Comparison of ENCODE assay signal across 25 cellular contexts in genomic region chr2:237797253-237797652, GRCh38. TPM values are rescaled to one million over a fixed set of nuclear protein-coding genes. Genes with fewer than 3 reads are reported as not detected.
DNase-seq lines count a peak whose midpoint lies in the region; ATAC-seq, FAIRE-seq and TF ChIP-seq lines count a peak whose summit lies in the region.
"Had no signal": no experiment of that assay in that cellular context is flagged by ENCODE, and none has a peak within 500 bp of the region (broad histone marks: within the 10 kb centered on the region; RNA-seq: fewer than 3 reads in every experiment).

No MANE protein-coding gene starts in this region.

- H3K4me1 ChIP-seq in HepG2 (ENCODE audit: insufficient read depth, low read length) (peaks cover 8% of the 10 kb centered on the region), right lobe of liver (no peaks in the 10 kb centered on the region), GM12878 (ENCODE audit: control insufficient read depth, insufficient read depth, low read length) (no peaks in the 10 kb centered on the region), esophagus muscularis mucosa (no peaks in the 10 kb centered on the region)
- H3K4me1 ChIP-seq: BE2C, BLaER1 had no signal

- H3K27me3 ChIP-seq in HepG2 (ENCODE audit: control insufficient read depth in 1 of 2, insufficient read depth in 2 of 2, low read length in 2 of 2) (peaks cover 0 to 3% of the 10 kb centered on the region in 2 experiments; a peak in 1 of 5 replicates), right lobe of liver (no peaks in the 10 kb centered on the region), GM12878 (replicated peaks in 1 of 2; ENCODE audit: control insufficient read depth in 2 of 2, insufficient read depth in 2 of 2, low read length in 1 of 2) (no peaks in the 10 kb centered on the region), esophagus muscularis mucosa (peaks cover 0 to 11% (median 0%) of the 10 kb centered on the region in 4 donors)
- H3K27me3 ChIP-seq: BE2C, BLaER1 had no signal

- BruUV-seq in HepG2 (replicated peaks; lab: Mats Ljungman, UMichigan), result no TSS peak
- BruUV-seq in GM12878 (replicated peaks; lab: Mats Ljungman, UMichigan), result no TSS peak

- WGBS in HepG2 (ENCODE audit: low lambda C conversion rate), result 67% methylated on average over 3 of the region's 3 CpGs
- 95% methylated on average over 3 of the region's 3 CpGs for WGBS in right lobe of liver (ENCODE audit: insufficient coverage, low coverage, low lambda C conversion rate, missing lambda C conversion rate)
- WGBS in GM12878 (ENCODE audit: insufficient coverage, insufficient replicate concordance, low lambda C conversion rate, missing lambda C conversion rate), result 98% methylated on average over 3 of the region's 3 CpGs
- WGBS in esophagus muscularis mucosa, result 93% methylated on average over 3 of the region's 3 CpGs

- in situ Hi-C loops in HepG2 (cut with HindIII; ENCODE audit: extremely low pct_ligation_motif_present, low pct_unique_long_range_greater_than_20kb), result no loop called here
- in situ Hi-C loops in GM12878 (cut with MboI), result no loop called here

- H3K9me3 ChIP-seq in HepG2 (ENCODE audit: low read length), result no peaks in the 10 kb centered on the region
- H3K9me3 ChIP-seq in right lobe of liver, result peaks cover 0 to 5% (median 0%) of the 10 kb centered on the region in 4 donors
- H3K9me3 ChIP-seq in GM12878 (replicated peaks; ENCODE audit: control insufficient read depth, insufficient read depth, low read length), result no peaks in the 10 kb centered on the region; the same call in 2 of the 3 replicates
- peaks cover 0 to 15% (median 5%) of the 10 kb centered on the region in 4 donors for H3K9me3 ChIP-seq in esophagus muscularis mucosa
- H3K9me3 ChIP-seq: BE2C had no signal

- H3K27ac ChIP-seq in HepG2 (ENCODE audit: extremely low read length, insufficient read depth, low read length) (no peak overlapping the region), right lobe of liver (no peak overlapping the region), GM12878 (ENCODE audit: control insufficient read depth, insufficient read depth) (no peak overlapping the region), esophagus muscularis mucosa (replicated peaks in 1 of 4) (no peak overlapping the region)
- H3K27ac ChIP-seq: BLaER1 had no signal

- no peak overlapping the region for H3K4me2 ChIP-seq in HepG2 (ENCODE audit: low read depth, low read length)
- no peak overlapping the region for H3K4me2 ChIP-seq in GM12878 (ENCODE audit: control insufficient read depth, insufficient read depth)
- H3K4me2 ChIP-seq: BLaER1 had no signal

- ATAC-seq in HepG2 (no peak), right lobe of liver (no peak), GM12878 (no peak)

- RAD21 ChIA-PET in GM12878 (lab: Charles Lee; ENCODE audit: unreplicated experiment), result no interaction called here

- POLR2A ChIA-PET in HepG2 (lab: Yijun Ruan, JAX), result no interaction called here
- POLR2A ChIA-PET in GM12878 (lab: Charles Lee), result no interaction called here

- FAIRE-seq in HepG2 (lab: Jason Lieb, UNC) (no peak), GM12878 (lab: Jason Lieb, UNC) (no peak)
- FAIRE-seq: A204.1, GM12891, GM19239 had no signal

- SMC1A ChIA-PET in GM12878 (lab: Charles Lee; ENCODE audit: uncharacterized antibody, unreplicated experiment), result no interaction called here

- TF ChIP-seq POLR2A in HepG2 (IDR thresholded peaks at IDR 0.05; ENCODE audit: insufficient read depth in 1 of 2, low read depth in 2 of 2, low read length in 2 of 2) (no peak), right lobe of liver (IDR thresholded peaks at IDR 0.05) (no peak), GM12878 (IDR thresholded peaks at IDR 0.05; ENCODE audit: low read depth, low read length) (no peak), esophagus muscularis mucosa (IDR thresholded peaks at IDR 0.05; ENCODE audit: low read depth) (no peak)

- H3K79me2 ChIP-seq in HepG2 (ENCODE audit: insufficient read depth, low read length) (no peaks in the 10 kb centered on the region), GM12878 (ENCODE audit: control insufficient read depth, insufficient read depth, low read length) (no peaks in the 10 kb centered on the region)

- no peak for TF ChIP-seq CTCF in HepG2 (CRISPR knock-in tag; IDR thresholded peaks at IDR 0.05)
- TF ChIP-seq CTCF in right lobe of liver (IDR thresholded peaks at IDR 0.05), result no peak
- TF ChIP-seq CTCF in GM12878 (IDR thresholded peaks at IDR 0.05 in 2 of 3, conservative IDR thresholded peaks at IDR 0.05 in 1 of 3; ENCODE audit: control insufficient read depth in 2 of 3, extremely low read depth in 1 of 3, insufficient read depth in 1 of 3, low read depth in 3 of 3, low read length in 3 of 3), result no peak
- TF ChIP-seq CTCF in esophagus muscularis mucosa (IDR thresholded peaks at IDR 0.05), result no peak

- no peak overlapping the region for H3K9ac ChIP-seq in HepG2 (ENCODE audit: insufficient read depth, low read depth, low read length)
- H3K9ac ChIP-seq in GM12878 (ENCODE audit: control insufficient read depth, insufficient read depth, low read length), result no peak overlapping the region
- H3K9ac ChIP-seq: BLaER1 had no signal

- H4K20me1 ChIP-seq in HepG2 (ENCODE audit: insufficient read depth, low read length) (no peaks in the 10 kb centered on the region), GM12878 (ENCODE audit: control insufficient read depth, insufficient read depth) (no peaks in the 10 kb centered on the region)
- H4K20me1 ChIP-seq: BLaER1 had no signal

- CTCF ChIA-PET in HepG2 (lab: Yijun Ruan, JAX; ENCODE audit: low intra/inter-chr PET ratio, low total read pairs), result no interaction called here
- CTCF ChIA-PET in GM12878 (lab: Yijun Ruan, JAX), result no interaction called here

- H3K4me3 ChIP-seq in HepG2 (replicated peaks in 1 of 3; ENCODE audit: insufficient read depth in 1 of 3, low read depth in 2 of 3, low read length in 3 of 3) (no peak overlapping the region), right lobe of liver (no peak overlapping the region), GM12878 (no peak overlapping the region), esophagus muscularis mucosa (no peak overlapping the region)
- H3K4me3 ChIP-seq: BLaER1 had no signal

- intact Hi-C loops in HepG2 (cut with micrococcal nuclease; ENCODE audit: unreplicated experiment) (no loop called here), right lobe of liver (cut with DNase I) (no loop called here), GM12878 (cut with micrococcal nuclease; ENCODE audit: unreplicated experiment) (no loop called here), esophagus muscularis mucosa (cut with DNase I) (no loop called here)

- H3K36me3 ChIP-seq in HepG2 (replicated peaks in 1 of 2; ENCODE audit: control insufficient read depth in 1 of 2, insufficient read depth in 2 of 2, low read length in 2 of 2), result no peaks in the 10 kb centered on the region
- no peaks in the 10 kb centered on the region for H3K36me3 ChIP-seq in right lobe of liver
- no peaks in the 10 kb centered on the region for H3K36me3 ChIP-seq in GM12878 (ENCODE audit: control insufficient read depth in 2 of 2, insufficient read depth in 2 of 2, low read length in 1 of 2)
- H3K36me3 ChIP-seq in esophagus muscularis mucosa, result no peaks in the 10 kb centered on the region
- H3K36me3 ChIP-seq: BE2C had no signal

- H2AFZ ChIP-seq in HepG2 (ENCODE audit: low read length) (no peak overlapping the region), GM12878 (ENCODE audit: control insufficient read depth, low read depth, low read length) (no peak overlapping the region)

- TF ChIP-seq EP300 in HepG2 (IDR thresholded peaks at IDR 0.05; ENCODE audit: low read depth in 2 of 2, low read length in 2 of 2) (no peak), HepG2 (CRISPR knock-in tag; IDR thresholded peaks at IDR 0.05; ENCODE audit: borderline replicate concordance) (no peak), GM12878 (IDR thresholded peaks at IDR 0.05; ENCODE audit: borderline replicate concordance in 1 of 2, control insufficient read depth in 1 of 2, low read depth in 2 of 2, low read length in 2 of 2) (no peak), esophagus muscularis mucosa (IDR thresholded peaks at IDR 0.05) (no peak)

- TF ChIP-seq RAD21 in HepG2 (CRISPR knock-in tag; IDR thresholded peaks at IDR 0.05) (no peak), GM12878 (IDR thresholded peaks at IDR 0.05; ENCODE audit: insufficient read depth, low read depth, low read length) (no peak)

- DNase-seq in HepG2 (ENCODE audit: low spot score) (no peak), right lobe of liver (no peak), GM12878 (ENCODE audit: low read depth, low spot score) (no peak), esophagus muscularis mucosa (ENCODE audit: extremely low spot score) (peak; percentile 42), NCI-H2171 treated with DMSO at 0.1 percent for 48 hours (lab: John Stamatoyannopoulos, UW) (no peak)
- no peak for DNase-seq in activated T-cell treated with anti-CD3 and anti-CD28 coated beads, Interleukin-2, amount 50 U/mL, for 48 hours
- DNase-seq: 8988T; ACHN; BE2C; C1 segment of cervical spinal cord; CD4-positive, alpha-beta memory T cell; CD4-positive, CD25-positive, alpha-beta regulatory T cell; CD8-positive, alpha-beta memory T cell; COR-L47; DMS 273 treated with DMSO at 0.1 percent for 48 hours; DMS153; DMS53; DMS79; DND-41; EL; GDM1 had no signal

RNA-seq across cellular contexts. Expression of gene RBM44, which starts 1.3 kb away (rescaled TPM):
- total RNA-seq in HepG2 (2016; rRNA removed; fragmentation: Illumina TruSeq; extraction: Trizol) (0.13 and 0.15 TPM in 2 replicates), right lobe of liver (under 1 TPM; 0.07 to 0.92 (median 0.20) TPM), GM12878 (2014; rRNA removed) (0.62 and 0.98 TPM in 2 replicates), GM12878 (2014; rRNA removed; fragmentation: Illumina TruSeq; extraction: Trizol) (1.1 and 1.5 TPM in 2 replicates), GM12878 (2021) (0.56 and 0.98 TPM in 2 replicates), esophagus muscularis mucosa (under 1 TPM; 0.42 to 0.99 (median 0.61) TPM)
- total RNA-seq in HepG2 (2016; cell fraction: cytosol; rRNA removed; fragmentation: Illumina TruSeq; extraction: Trizol; ENCODE audit: low read depth), result 0.51 and 0.53 TPM in 2 replicates
- 0.19 and 0.21 TPM in 2 replicates for total RNA-seq in HepG2 (2016; cell fraction: insoluble cytoplasmic fraction; rRNA removed; fragmentation: Illumina TruSeq; extraction: Trizol)
- 0.10 and 0.37 TPM in 2 replicates for total RNA-seq in HepG2 (2016; cell fraction: membrane; rRNA removed; fragmentation: Illumina TruSeq; extraction: Trizol)
- 0.59 and 0.60 TPM in 2 replicates for total RNA-seq in HepG2 (2016; cell fraction: nucleus; rRNA removed; fragmentation: Illumina TruSeq; extraction: Trizol)
- polyA plus RNA-seq in HepG2 (2011; rRNA removed) (0.47 and 0.50 TPM in 2 replicates), GM12878 (2011; rRNA removed) (1.1 and 2.1 TPM in 2 replicates), GM12878 (2014; fragmentation: Illumina TruSeq; extraction: Trizol) (0.87 and 1.3 TPM in 2 replicates), GM12878 (2014; fragmentation: Nextera tagmentation; extraction: Ambion mirVana) (under 1 TPM; 0.14 to 0.20 TPM), GM12878 (2014; rRNA removed) (0.55 and 1.4 TPM in 2 replicates), GM12878 (2016; fragmentation: Nextera tagmentation; extraction: Ambion mirVana) (under 1 TPM in 1 of 2 experiments, not detected in 1; 0.24 TPM)
- 0.04 and 0.09 TPM in 2 replicates for polyA plus RNA-seq in HepG2 (2011; cell fraction: cytosol; rRNA removed)
- polyA plus RNA-seq in HepG2 (2011; cell fraction: nucleus; rRNA removed), result 0.68 and 0.96 TPM in 2 replicates
- 0.36 and 0.63 TPM in 2 replicates for polyA plus RNA-seq in HepG2 (2012)
- polyA plus RNA-seq in HepG2 (2016; cell fraction: cytosol; fragmentation: Illumina TruSeq; extraction: Trizol; ENCODE audit: low read depth), result not detected in 2 replicates
- polyA plus RNA-seq in HepG2 (2016; cell fraction: insoluble cytoplasmic fraction; fragmentation: Illumina TruSeq; extraction: Trizol; ENCODE audit: low read depth), result 0.07 and 0.14 TPM in 2 replicates
- polyA plus RNA-seq in HepG2 (2016; cell fraction: membrane; fragmentation: Illumina TruSeq; extraction: Trizol; ENCODE audit: low read depth), result 0.03 and 0.05 TPM in 2 replicates
- polyA plus RNA-seq in HepG2 (2016; cell fraction: nucleus; fragmentation: Illumina TruSeq; extraction: Trizol; ENCODE audit: insufficient read depth, low read depth), result 0.31 and 0.63 TPM in 2 replicates
- polyA minus RNA-seq in HepG2 (2011; rRNA and poly(A)+ RNA removed; ENCODE audit: low replicate concordance), result 0.02 and 0.19 TPM in 2 replicates
- 0.26 TPM in 1 of 2 replicates, not detected in the other for polyA minus RNA-seq in HepG2 (2011; cell fraction: cytosol; rRNA and poly(A)+ RNA removed)
- polyA minus RNA-seq in HepG2 (2011; cell fraction: nucleus; rRNA and poly(A)+ RNA removed), result 2.2 and 2.9 TPM in 2 replicates
- total RNA-seq in GM12878 (2013; cell fraction: nucleolus; rRNA removed), result 8.0 and 9.1 TPM in 2 replicates
- 6.7 TPM for polyA plus RNA-seq in GM12878 (2011; ENCODE audit: low read depth)
- polyA plus RNA-seq in GM12878 (2011; cell fraction: cytosol; rRNA removed), result 0.16 and 0.18 TPM in 2 replicates
- 1.8 and 2.4 TPM in 2 replicates for polyA plus RNA-seq in GM12878 (2011; cell fraction: nucleus; rRNA removed)
- 0.68 and 0.87 TPM in 2 replicates for polyA plus RNA-seq in GM12878 (2012)
- polyA minus RNA-seq in GM12878 (2011; rRNA and poly(A)+ RNA removed), result 0.93 and 1.5 TPM in 2 replicates
- polyA minus RNA-seq in GM12878 (2011; cell fraction: cytosol; rRNA and poly(A)+ RNA removed), result 0.27 and 2.0 TPM in 2 replicates
- 1.5 and 3.1 TPM in 2 replicates for polyA minus RNA-seq in GM12878 (2011; cell fraction: nucleus; rRNA and poly(A)+ RNA removed)

Comparison
In these comparisons a context has a peak if more than half of its experiments do, and no peak if none do; other contexts are left out.
1. Of the 75 proteins assayed by ChIP-seq in both HepG2 and GM12878: peak only in HepG2: none; only in GM12878: none; in both: ZNF24; in neither: 74.